Comparison of ENCODE assay signal across 8 cellular contexts in the genomic region with DNA sequence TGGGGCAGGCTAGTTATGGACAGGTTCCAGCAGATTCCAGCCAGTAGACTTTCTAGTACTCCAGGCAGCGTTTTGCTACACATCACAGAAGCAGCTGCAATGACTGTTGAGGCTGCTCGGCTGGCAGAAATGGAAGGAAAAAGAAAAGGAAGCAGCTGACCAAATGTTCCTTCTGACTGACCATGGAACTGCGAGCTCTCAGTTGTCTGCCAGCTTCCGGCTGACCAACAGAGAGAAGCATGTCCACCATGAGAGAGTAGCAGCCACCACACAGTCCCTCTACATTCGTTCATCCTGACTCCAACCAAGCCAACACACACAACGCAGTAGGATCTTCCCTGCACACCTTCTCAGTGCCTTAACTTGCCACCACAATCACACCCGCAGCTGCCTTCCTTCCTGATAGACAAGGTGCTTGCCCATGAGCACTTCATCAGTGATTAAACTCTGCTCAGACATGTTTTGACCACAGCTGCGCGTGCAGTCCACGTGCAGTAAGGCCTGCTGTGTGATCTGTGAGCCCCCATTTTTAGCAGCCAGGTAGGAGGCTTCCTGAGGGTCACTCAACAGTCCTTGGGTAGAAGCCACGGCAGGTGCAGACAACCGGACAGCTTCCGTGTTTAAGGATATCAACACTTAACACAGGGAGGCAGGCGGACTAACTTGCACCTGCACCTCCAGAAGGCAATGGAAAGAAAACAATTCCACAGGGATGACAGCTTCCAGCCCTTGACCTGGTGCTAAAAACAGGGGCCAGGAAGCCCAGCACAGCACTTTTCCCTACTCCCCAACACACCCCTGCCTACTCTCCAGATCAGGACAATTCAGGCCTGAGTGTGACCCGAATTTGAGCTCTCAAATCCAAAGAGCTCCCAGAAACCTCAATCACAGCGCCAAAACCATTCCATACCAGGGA. TPM values are rescaled to one million over a fixed set of nuclear protein-coding genes. Genes with fewer than 3 reads are reported as not detected.
DNase-seq lines count a peak whose midpoint lies in the region; ATAC-seq lines count a peak whose summit lies in the region.

No MANE protein-coding gene starts in this region.

- H3K9me3 ChIP-seq in SK-N-MC (ENCODE audit: low read depth, low read length): no peaks in the 10 kb centered on the region

- peak; percentile 26 for ATAC-seq in HG03460 (IDR thresholded peaks at IDR 0.05; ENCODE audit: unreplicated experiment)

- peak overlapping the region; percentile 80 for H3K9ac ChIP-seq in SK-N-MC (ENCODE audit: insufficient read length)

- H3K36me3 ChIP-seq in SK-N-MC (ENCODE audit: insufficient read depth, low read length): 0 out of 2 replicates have a peak, but pooled peaks cover 3% of the 10 kb centered on the region

- H3K27ac ChIP-seq in SK-N-MC: no peak overlapping the region

- DNase-seq in ELR (ENCODE audit: low read depth) (peak; percentile 55), SK-N-MC (ENCODE audit: low read depth, low spot score) (no peak), cerebellum (ENCODE audit: low spot score) (peak; percentile 28), left kidney (ENCODE audit: low read depth, low spot score) (peak; percentile 49), GF-D8 (lab: John Stamatoyannopoulos, UW) (no peak), HuH-7.5 (ENCODE audit: low spot score) (no peak)
- DNase-seq in stimulated activated CD4-positive, alpha-beta T cell treated with anti-CD3 and anti-CD28 coated beads, Interleukin-4, amount 100 ng/mL, for 24 hours: peak; percentile 12

- peak overlapping the region; percentile 87 for H3K4me3 ChIP-seq in SK-N-MC

RNA-seq across cellular contexts. Expression of gene TGFBRAP1, which starts 1.0 kb away (rescaled TPM):
- 19.5 TPM for total RNA-seq in cerebellum

RNA-seq across cellular contexts. Expression of gene C2orf49, which starts 8.8 kb away (rescaled TPM):
- 24.3 TPM for total RNA-seq in cerebellum

Comparison
In these comparisons a context has a peak if more than half of its experiments do, and no peak if none do; other contexts are left out.
1. DNase-seq: peak in ELR (single experiment), cerebellum (single experiment), left kidney (single experiment) and stimulated activated CD4-positive, alpha-beta T cell treated with anti-CD3 and anti-CD28 coated beads, Interleukin-4, amount 100 ng/mL, for 24 hours (single experiment); none in SK-N-MC (single experiment), GF-D8 (single experiment) and HuH-7.5 (single experiment).